Comparison of ENCODE assay signal across 20 cellular contexts in genomic region chr3:114133947-114134346, GRCh38. TPM values are rescaled to one million over a fixed set of nuclear protein-coding genes. Genes with fewer than 3 reads are reported as not detected.
A peak's percentile ranks its signal among the peaks of the same experiment; 100 is the strongest.
DNase-seq lines count a peak whose midpoint lies in the region; ATAC-seq and TF ChIP-seq lines count a peak whose summit lies in the region.
"Had no signal": no experiment of that assay in that cellular context is flagged by ENCODE, and none has a peak within 500 bp of the region (broad histone marks: within the 10 kb centered on the region; RNA-seq: fewer than 3 reads in every experiment).

No MANE protein-coding gene starts in this region.

- no peaks in the 10 kb centered on the region for H3K36me3 ChIP-seq in GM23338 (ENCODE audit: insufficient read depth)

- peaks cover 9% of the 10 kb centered on the region for H3K9me2 ChIP-seq in GM23338 (ENCODE audit: insufficient read depth)

- no peak overlapping the region for H3K27ac ChIP-seq in GM23338 (ENCODE audit: low read depth)
- H3K27ac ChIP-seq: GM23248 had no signal

- H3F3A ChIP-seq in GM23338 (replicated peaks; ENCODE audit: low read depth), result no peaks in the 10 kb centered on the region

- no peak overlapping the region for H3K4me3 Mint-ChIP-seq in activated CD4-positive, alpha-beta memory T cell treated with anti-CD3 and anti-CD28 coated beads, Interleukin-2, amount 10 ng/mL, durations not matched to agents 7 days and 5 days
- no peak overlapping the region for H3K4me3 Mint-ChIP-seq in activated CD4-positive, alpha-beta memory T cell treated with anti-CD3 and anti-CD28 coated beads for 36 hours
- no peak overlapping the region for H3K4me3 Mint-ChIP-seq in GM23338
- peak overlapping the region; percentile 20 for H3K4me3 Mint-ChIP-seq in activated T-helper 17 cell treated with anti-CD3 and anti-CD28 coated beads, Interleukin-2, amount 50 U/mL, for 72 hours
- H3K4me3 Mint-ChIP-seq: CD8-positive, alpha-beta memory T cell; H9 had no signal

- no peaks in the 10 kb centered on the region for H4K20me1 ChIP-seq in GM23338 (replicated peaks; ENCODE audit: insufficient read depth)

- TF ChIP-seq CTCF in GM23338 (conservative IDR thresholded peaks at IDR 0.05; ENCODE audit: low read depth in 2 of 2), result no peak

- no peaks in the 10 kb centered on the region for H3K27me3 ChIP-seq in GM23338 (ENCODE audit: insufficient read depth)

- peaks cover 3% of the 10 kb centered on the region for H3K36me3 Mint-ChIP-seq in activated CD4-positive, alpha-beta memory T cell treated with anti-CD3 and anti-CD28 coated beads, Interleukin-2, amount 10 ng/mL, durations not matched to agents 7 days and 5 days (ENCODE audit: low read depth)
- H3K36me3 Mint-ChIP-seq in activated CD4-positive, alpha-beta memory T cell treated with anti-CD3 and anti-CD28 coated beads for 36 hours, result no peaks in the 10 kb centered on the region
- H3K36me3 Mint-ChIP-seq in GM23338 (ENCODE audit: low read depth), result no peaks in the 10 kb centered on the region
- no peaks in the 10 kb centered on the region for H3K36me3 Mint-ChIP-seq in activated T-helper 17 cell treated with anti-CD3 and anti-CD28 coated beads, Interleukin-2, amount 50 U/mL, for 72 hours (ENCODE audit: low read depth)

- peak overlapping the region; percentile 52; the same call in 1 of the 2 replicates for H2AFZ ChIP-seq in GM23338
- H2AFZ ChIP-seq: GM23248 had no signal

- H3K27me3 Mint-ChIP-seq in activated CD4-positive, alpha-beta memory T cell treated with anti-CD3 and anti-CD28 coated beads, Interleukin-2, amount 10 ng/mL, durations not matched to agents 7 days and 5 days, result no peaks in the 10 kb centered on the region
- H3K27me3 Mint-ChIP-seq in activated CD4-positive, alpha-beta memory T cell treated with anti-CD3 and anti-CD28 coated beads for 36 hours, result no peaks in the 10 kb centered on the region
- peaks cover 3% of the 10 kb centered on the region for H3K27me3 Mint-ChIP-seq in GM23338 (ENCODE audit: insufficient read depth, low read depth, poor library complexity)
- H3K27me3 Mint-ChIP-seq in activated T-helper 17 cell treated with anti-CD3 and anti-CD28 coated beads, Interleukin-2, amount 50 U/mL, for 72 hours, result no peaks in the 10 kb centered on the region

- H3K4me1 Mint-ChIP-seq in activated CD4-positive, alpha-beta memory T cell treated with anti-CD3 and anti-CD28 coated beads, Interleukin-2, amount 10 ng/mL, durations not matched to agents 7 days and 5 days, result peaks cover 8% of the 10 kb centered on the region
- no peaks in the 10 kb centered on the region for H3K4me1 Mint-ChIP-seq in activated CD4-positive, alpha-beta memory T cell treated with anti-CD3 and anti-CD28 coated beads for 36 hours (ENCODE audit: low read depth)
- H3K4me1 Mint-ChIP-seq in GM23338, result no peaks in the 10 kb centered on the region
- peaks cover 13% of the 10 kb centered on the region for H3K4me1 Mint-ChIP-seq in activated T-helper 17 cell treated with anti-CD3 and anti-CD28 coated beads, Interleukin-2, amount 50 U/mL, for 72 hours
- H3K4me1 Mint-ChIP-seq: CD8-positive, alpha-beta memory T cell had no signal

- H3K4me3 ChIP-seq in GM23338, result no peak overlapping the region
- H3K4me3 ChIP-seq: GM12878, GM23248 had no signal

- no peak overlapping the region for H3K4me2 ChIP-seq in GM23338

- CTCF ChIA-PET in activated CD4-positive, alpha-beta memory T cell treated with anti-CD3 and anti-CD28 coated beads, Interleukin-2, amount 10 ng/mL, durations not matched to agents 7 days and 5 days (lab: Charles Lee), result no interaction called here
- CTCF ChIA-PET in activated CD4-positive, alpha-beta memory T cell treated with anti-CD3 and anti-CD28 coated beads for 36 hours (lab: Charles Lee), result no interaction called here

- H3K4me1 ChIP-seq in GM23338 (ENCODE audit: insufficient read depth), result no peaks in the 10 kb centered on the region

- H3K9me3 Mint-ChIP-seq in activated CD4-positive, alpha-beta memory T cell treated with anti-CD3 and anti-CD28 coated beads, Interleukin-2, amount 10 ng/mL, durations not matched to agents 7 days and 5 days, result no peaks in the 10 kb centered on the region
- H3K9me3 Mint-ChIP-seq in activated CD4-positive, alpha-beta memory T cell treated with anti-CD3 and anti-CD28 coated beads for 36 hours, result peaks cover 4% of the 10 kb centered on the region
- H3K9me3 Mint-ChIP-seq in GM23338, result no peaks in the 10 kb centered on the region
- H3K9me3 Mint-ChIP-seq in activated T-helper 17 cell treated with anti-CD3 and anti-CD28 coated beads, Interleukin-2, amount 50 U/mL, for 72 hours, result no peaks in the 10 kb centered on the region
- H3K9me3 Mint-ChIP-seq: H9 had no signal

- H3K27ac Mint-ChIP-seq in activated CD4-positive, alpha-beta memory T cell treated with anti-CD3 and anti-CD28 coated beads, Interleukin-2, amount 10 ng/mL, durations not matched to agents 7 days and 5 days, result peak overlapping the region; percentile 33
- no peak overlapping the region for H3K27ac Mint-ChIP-seq in activated CD4-positive, alpha-beta memory T cell treated with anti-CD3 and anti-CD28 coated beads for 36 hours
- H3K27ac Mint-ChIP-seq in GM23338, result no peak overlapping the region
- H3K27ac Mint-ChIP-seq in activated T-helper 17 cell treated with anti-CD3 and anti-CD28 coated beads, Interleukin-2, amount 50 U/mL, for 72 hours, result peak overlapping the region; percentile 20
- H3K27ac Mint-ChIP-seq: CD8-positive, alpha-beta memory T cell; H9 had no signal

- POLR2A ChIA-PET in activated CD4-positive, alpha-beta memory T cell treated with anti-CD3 and anti-CD28 coated beads, Interleukin-2, amount 10 ng/mL, durations not matched to agents 7 days and 5 days (lab: Charles Lee), result no interaction called here
- POLR2A ChIA-PET in activated CD4-positive, alpha-beta memory T cell treated with anti-CD3 and anti-CD28 coated beads for 36 hours (lab: Charles Lee), result no interaction called here

- intact Hi-C loops in activated CD4-positive, alpha-beta memory T cell treated with anti-CD3 and anti-CD28 coated beads for 36 hours (cut with micrococcal nuclease), result no loop called here

- H3K79me2 ChIP-seq in GM23338 (replicated peaks; ENCODE audit: insufficient read depth), result no peaks in the 10 kb centered on the region

- no peak for ATAC-seq in GM23338
- ATAC-seq in activated T-helper 17 cell treated with anti-CD3 and anti-CD28 coated beads, Interleukin-2, amount 50 U/mL, for 72 hours (replicated peaks), result peak; percentile 59
- ATAC-seq: GM12878, HCT116 had no signal

- DNase-seq in activated CD4-positive, alpha-beta memory T cell treated with anti-CD3 and anti-CD28 coated beads, Interleukin-2, amount 10 ng/mL, durations not matched to agents 7 days and 5 days, result no peak
- no peak for DNase-seq in activated CD4-positive, alpha-beta memory T cell treated with anti-CD3 and anti-CD28 coated beads for 36 hours
- DNase-seq in GM23338 (ENCODE audit: low spot score) (no peak), superior temporal gyrus (ENCODE audit: extremely low spot score) (no peak)
- no peak for DNase-seq in stimulated activated CD4-positive, alpha-beta T cell treated with anti-CD3 and anti-CD28 coated beads, Interleukin-12 subunit alpha, Interleukin-12 subunit beta, amount 100 ng/mL, for 4 hours
- DNase-seq: C1 segment of cervical spinal cord; CD8-positive, alpha-beta memory T cell; DMS 273 treated with DMSO at 0.1 percent for 48 hours; DMS79; EL; GDM1; GM23248; H9 had no signal

TF ChIP-seq in GM23338, 12 proteins besides CTCF, POLR2A, EP300 and RAD21:
- no peak for TF ChIP-seq ZNF331 (CRISPR knock-in tag; IDR thresholded peaks at IDR 0.05; ENCODE audit: low read depth)
- no peak for TF ChIP-seq JUNB (IDR thresholded peaks at IDR 0.05; ENCODE audit: unreplicated experiment)
- no peak for TF ChIP-seq EZH2 (IDR thresholded peaks at IDR 0.05; ENCODE audit: low read depth, unreplicated experiment)
- TF ChIP-seq EZH2phosphoT487 (IDR thresholded peaks at IDR 0.05; ENCODE audit: unreplicated experiment), result no peak
- no peak for TF ChIP-seq POLR2AphosphoS5 (IDR thresholded peaks at IDR 0.05; ENCODE audit: low read depth)

RNA-seq across cellular contexts. Expression of gene DRD3, which starts 44.9 kb away (rescaled TPM):
- not detected for total RNA-seq in activated CD4-positive, alpha-beta memory T cell treated with anti-CD3 and anti-CD28 coated beads, Interleukin-2, amount 10 ng/mL, durations not matched to agents 7 days and 5 days
- total RNA-seq in activated CD4-positive, alpha-beta memory T cell treated with anti-CD3 and anti-CD28 coated beads for 36 hours, result not detected
- total RNA-seq in GM23338 (2014; rRNA removed; shearing (Covaris generic)), result 0.21 and 0.70 TPM in 2 replicates
- 0.65 TPM in 1 of 2 replicates, not detected in the other for polyA plus RNA-seq in GM23338 (2016; fragmentation: Nextera tagmentation; extraction: Ambion mirVana)
- total RNA-seq in activated T-helper 17 cell treated with anti-CD3 and anti-CD28 coated beads, Interleukin-2, amount 50 U/mL, for 72 hours, result not detected
- total RNA-seq: A172, A673, GM12878, GM23248, H4, H9 had no signal
- polyA plus RNA-seq: BJ; CD8-positive, alpha-beta memory T cell; GM12878; GM23248 had no signal

Comparison
In these comparisons a context has a peak if more than half of its experiments do, and no peak if none do; other contexts are left out.
1. H3K27ac Mint-ChIP-seq: peak in activated CD4-positive, alpha-beta memory T cell treated with anti-CD3 and anti-CD28 coated beads, Interleukin-2, amount 10 ng/mL, durations not matched to agents 7 days and 5 days (single experiment) and activated T-helper 17 cell treated with anti-CD3 and anti-CD28 coated beads, Interleukin-2, amount 50 U/mL, for 72 hours (single experiment); none in activated CD4-positive, alpha-beta memory T cell treated with anti-CD3 and anti-CD28 coated beads for 36 hours (single experiment) and GM23338 (single experiment).